In genomic region chr21:17250651-17251294, GRCh38 we compare ENCODE assay signal across 21 cellular contexts.
DNase-seq lines count a peak whose midpoint lies in the region; ATAC-seq and TF ChIP-seq lines count a peak whose summit lies in the region.
"Had no signal": no experiment of that assay in that cellular context is flagged by ENCODE, and none has a peak within 500 bp of the region (broad histone marks: within the 10 kb centered on the region; RNA-seq: fewer than 3 reads in every experiment).

No MANE protein-coding gene starts in this region.

- H3K4me1 ChIP-seq in uterus = no peaks in the 10 kb centered on the region

- TF ChIP-seq CTCF in epithelial cell of esophagus (IDR thresholded peaks at IDR 0.05; ENCODE audit: insufficient read depth, low read depth, low read length, missing control alignments) = no peak
- no peak for TF ChIP-seq CTCF in uterus (IDR thresholded peaks at IDR 0.05)

- ATAC-seq in HG03196 (IDR thresholded peaks at IDR 0.05; ENCODE audit: unreplicated experiment) = no peak
- no peak for ATAC-seq in HG03135 (IDR thresholded peaks at IDR 0.05; ENCODE audit: unreplicated experiment)
- ATAC-seq: activated CD4-positive, alpha-beta T cell treated with anti-CD3 and anti-CD28 coated beads for 36 hours; naive thymus-derived CD4-positive, alpha-beta T cell had no signal

- no peaks in the 10 kb centered on the region for H3K36me3 ChIP-seq in uterus

- no peak overlapping the region for H3K27ac ChIP-seq in uterus
- H3K27ac ChIP-seq: HL-60 had no signal

- no peaks in the 10 kb centered on the region for H3K27me3 ChIP-seq in uterus

- intact Hi-C loops in uterus (cut with DNase I; ENCODE audit: low total_unique reads) = no loop called here

- DNase-seq in H4 (ENCODE audit: low spot score) (peak; percentile 27), NCI-H1105 treated with DMSO at 0.1 percent for 48 hours (lab: John Stamatoyannopoulos, UW) (peak; percentile 96), NCI-H446 treated with DMSO at 0.1 percent for 48 hours (lab: John Stamatoyannopoulos, UW) (peak; percentile 32), epithelial cell of esophagus (ENCODE audit: low read depth) (peak; percentile 2), uterus (no peak)
- DNase-seq: activated CD4-positive, alpha-beta T cell treated with anti-CD3 and anti-CD28 coated beads for 36 hours; activated CD8-positive, alpha-beta memory T cell treated with anti-CD3 and anti-CD28 coated beads, Interleukin-2, amount 50 U/mL, for 48 hours; activated gamma-delta T cell treated with Interleukin-2 at 50 U/mL for 16 hours; amygdala; DND-41; immature natural killer cell; KBM-7; mammary epithelial cell; naive thymus-derived CD4-positive, alpha-beta T cell; NCI-H1694; OCI-M1; stimulated activated CD4-positive, alpha-beta T cell treated with anti-CD3 and anti-CD28 coated beads, Interleukin-4, amount 100 ng/mL, for 4 hours; T-helper 9 cell had no signal

- H3K4me3 ChIP-seq in epithelial cell of esophagus (ENCODE audit: low read length) (no peak overlapping the region), uterus (no peak overlapping the region)

- no peaks in the 10 kb centered on the region for H3K9me3 ChIP-seq in uterus

- no peak for TF ChIP-seq POLR2A in uterus (IDR thresholded peaks at IDR 0.05)

Comparison
In these comparisons a context has a peak if more than half of its experiments do, and no peak if none do; other contexts are left out.
1. DNase-seq: peak in H4 (single experiment), NCI-H1105 treated with DMSO at 0.1 percent for 48 hours (single experiment), NCI-H446 treated with DMSO at 0.1 percent for 48 hours (single experiment) and epithelial cell of esophagus (single experiment); none in uterus (0 of 2).